17 cellular contexts compared by ENCODE assay signal in genomic region chr20:38789503-38790209, GRCh38. TPM values are rescaled to one million over a fixed set of nuclear protein-coding genes. Genes with fewer than 3 reads are reported as not detected.
DNase-seq lines count a peak whose midpoint lies in the region; ATAC-seq and TF ChIP-seq lines count a peak whose summit lies in the region.
"Had no signal": no experiment of that assay in that cellular context is flagged by ENCODE, and none has a peak within 500 bp of the region (broad histone marks: within the 10 kb centered on the region; RNA-seq: fewer than 3 reads in every experiment).

No MANE protein-coding gene starts in this region.

- ATAC-seq in HCT116 (peak; percentile 70), psoas muscle (no peak), HG03095 (IDR thresholded peaks at IDR 0.05; ENCODE audit: unreplicated experiment) (no peak)
- ATAC-seq in stimulated activated memory B cell treated with anti-CD40 and anti-IgM and Interleukin-4, amounts not matched to agents 10 μg/mL and 1 μg/mL and 100 μg/mL, for 72 hours = no peak
- ATAC-seq: activated T-helper 17 cell treated with anti-CD3 and anti-CD28 coated beads, Interleukin-2, amount 50 U/mL, for 72 hours had no signal

- H3K9me3 Mint-ChIP-seq in stimulated activated memory B cell treated with anti-CD40 and anti-IgM and Interleukin-4, amounts not matched to agents 10 μg/mL and 1 μg/mL and 100 μg/mL, for 72 hours = no peaks in the 10 kb centered on the region
- H3K9me3 Mint-ChIP-seq: activated T-helper 17 cell treated with anti-CD3 and anti-CD28 coated beads, Interleukin-2, amount 50 U/mL, for 72 hours; endodermal cell; naive B cell had no signal

- H3K27me3 Mint-ChIP-seq in stimulated activated memory B cell treated with anti-CD40 and anti-IgM and Interleukin-4, amounts not matched to agents 10 μg/mL and 1 μg/mL and 100 μg/mL, for 72 hours = no peaks in the 10 kb centered on the region
- H3K27me3 Mint-ChIP-seq: activated T-helper 17 cell treated with anti-CD3 and anti-CD28 coated beads, Interleukin-2, amount 50 U/mL, for 72 hours; naive B cell; progenitor cell of endocrine pancreas had no signal

- H3K4me2 ChIP-seq in HCT116 (ENCODE audit: low read length) = peak overlapping the region; percentile 65
- H3K4me2 ChIP-seq: BLaER1 had no signal

- H3K36me3 ChIP-seq in HCT116 (ENCODE audit: control insufficient read depth in 1 of 2, insufficient read depth in 2 of 2, low read length in 2 of 2) = no peaks in the 10 kb centered on the region
- no peaks in the 10 kb centered on the region for H3K36me3 ChIP-seq in psoas muscle (ENCODE audit: insufficient read depth in 1 of 2, low read depth in 1 of 2)
- H3K36me3 ChIP-seq: BLaER1, HAP-1, left lung had no signal

- DNase-seq in AG09309 (ENCODE audit: low read depth) = peak; percentile 14
- DNase-seq in HCT116 (ENCODE audit: low read depth, low spot score) = peak; percentile 63
- peak; percentile 70 for DNase-seq in RWPE1 (ENCODE audit: low spot score)
- DNase-seq in fibroblast of mammary gland (ENCODE audit: low read depth) = peak; percentile 64
- no peak for DNase-seq in GM10248 (ENCODE audit: extremely low spot score)
- DNase-seq in psoas muscle = no peak
- DNase-seq: activated CD4-positive, alpha-beta T cell treated with anti-CD3 and anti-CD28 coated beads, Interleukin-2, amount 50 U/mL, for 48 hours; left lung; T1000 had no signal

- RAD21 ChIA-PET in HCT116 (lab: Charles Lee; ENCODE audit: low non-redundant PET in 1 of 2, low total read pairs in 2 of 2, uncharacterized antibody in 2 of 2, unreplicated experiment in 2 of 2) = interaction anchor here (0.7 to 1.8 kb wide), 3 partner anchors 10 to 131 kb away, joined by 3 to 4 read pairs (median 4); no protein-coding TSS in a partner anchor

- peaks cover 5% of the 10 kb centered on the region for H3K36me3 Mint-ChIP-seq in stimulated activated memory B cell treated with anti-CD40 and anti-IgM and Interleukin-4, amounts not matched to agents 10 μg/mL and 1 μg/mL and 100 μg/mL, for 72 hours
- H3K36me3 Mint-ChIP-seq: naive B cell had no signal

- H3K4me1 ChIP-seq in HCT116 (ENCODE audit: control insufficient read depth in 1 of 2, insufficient read depth in 2 of 2, low read length in 2 of 2) = peaks cover 23 to 43% of the 10 kb centered on the region in 2 experiments
- no peaks in the 10 kb centered on the region for H3K4me1 ChIP-seq in psoas muscle
- H3K4me1 ChIP-seq: BLaER1, HAP-1, left lung had no signal

- H3K4me3 Mint-ChIP-seq in stimulated activated memory B cell treated with anti-CD40 and anti-IgM and Interleukin-4, amounts not matched to agents 10 μg/mL and 1 μg/mL and 100 μg/mL, for 72 hours = no peak overlapping the region
- H3K4me3 Mint-ChIP-seq: activated T-helper 17 cell treated with anti-CD3 and anti-CD28 coated beads, Interleukin-2, amount 50 U/mL, for 72 hours; endodermal cell had no signal

- POLR2A ChIA-PET in HCT116 (lab: Charles Lee) (interaction anchor here (0.6 to 3.6 kb wide), 3 partner anchors 11 to 458 kb away, joined by 3 to 14 read pairs (median 3); no protein-coding TSS in a partner anchor), RWPE1 (lab: Yijun Ruan, JAX; ENCODE audit: low non-redundant PET) (interaction anchor here (0.6 kb wide), 2 partner anchors 29 to 171 kb away, joined by 3 to 9 read pairs; no protein-coding TSS in a partner anchor), GM10248 (lab: Yijun Ruan, JAX) (no interaction called here)

- CTCF ChIA-PET in HCT116 (lab: Charles Lee) = interaction anchor here (0.7 to 1.9 kb wide), 9 partner anchors 10 to 140 kb away, joined by 3 to 8 read pairs (median 5); no protein-coding TSS in a partner anchor
- CTCF ChIA-PET in RWPE1 (lab: Yijun Ruan, JAX) = interaction anchor here (0.6 to 1.8 kb wide), 14 partner anchors 8 to 105 kb away, joined by 3 to 5 read pairs (median 3); no protein-coding TSS in a partner anchor
- CTCF ChIA-PET in GM10248 (lab: Yijun Ruan, JAX) = interaction anchor here (0.7 to 4.7 kb wide), 39 partner anchors 8 to 260 kb away, joined by 3 to 50 read pairs (median 4); partner anchors contain the start of gene PPP1R16B

- TF ChIP-seq RAD21 in HCT116 (IDR thresholded peaks at IDR 0.05; ENCODE audit: low read depth) = no peak

- peak overlapping the region; percentile 90 for H2AFZ ChIP-seq in HCT116 (ENCODE audit: low read depth, low read length, poor library complexity, severe bottlenecking)

- H3K9me3 ChIP-seq in HCT116 (ENCODE audit: control insufficient read depth in 1 of 2, insufficient read depth in 1 of 2, low read depth in 1 of 2, low read length in 2 of 2) = no peaks in the 10 kb centered on the region
- no peaks in the 10 kb centered on the region for H3K9me3 ChIP-seq in psoas muscle
- H3K9me3 ChIP-seq: BLaER1, HAP-1, left lung had no signal

- WGBS in psoas muscle, 3 donors = 71 to 81% (median 72%) methylated on average over 8 of the region's 8 CpGs

- peak overlapping the region; percentile 20 for H3K9ac ChIP-seq in HCT116 (ENCODE audit: low read length)
- H3K9ac ChIP-seq: BLaER1 had no signal

- BruUV-seq in HCT116 (replicated peaks; lab: Mats Ljungman, UMichigan) = no TSS peak

- H3K79me2 ChIP-seq in HCT116 (ENCODE audit: insufficient read depth, low read length) = no peaks in the 10 kb centered on the region

- H3K27ac ChIP-seq in HCT116 (ENCODE audit: low read depth, low read length) (peak overlapping the region; percentile 47), RWPE1 (no peak overlapping the region), psoas muscle (no peak overlapping the region)
- H3K27ac ChIP-seq: BLaER1, left lung had no signal

- H3K9me2 ChIP-seq in HCT116 (ENCODE audit: insufficient read depth) = no peaks in the 10 kb centered on the region

- TF ChIP-seq CTCF in AG09309 (IDR thresholded peaks at IDR 0.05; ENCODE audit: control insufficient read depth, insufficient read depth, low read depth, low read length, missing control alignments) (no peak), HCT116 (IDR thresholded peaks at IDR 0.05 in 2 of 3, conservative IDR thresholded peaks at IDR 0.05 in 1 of 3; ENCODE audit: borderline replicate concordance in 1 of 3, insufficient read depth in 1 of 3, low read depth in 2 of 3, low read length in 2 of 3) (no peak), RWPE1 (conservative IDR thresholded peaks at IDR 0.05; ENCODE audit: low read depth) (no peak), fibroblast of mammary gland (conservative IDR thresholded peaks at IDR 0.05; ENCODE audit: control insufficient read depth, insufficient read depth, low read depth, low read length) (no peak), GM10248 (IDR thresholded peaks at IDR 0.05; ENCODE audit: control extremely low read depth, extremely low read depth, low read depth, missing control alignments) (no peak), psoas muscle (IDR thresholded peaks at IDR 0.05) (no peak)

- intact Hi-C loops in HCT116 (cut with micrococcal nuclease) (loop anchor here (1.0 kb wide), 1 partner anchor 143 kb away; no protein-coding TSS in a partner anchor), psoas muscle (cut with DNase I) (no loop called here)

- TF ChIP-seq POLR2A in HCT116 (IDR thresholded peaks at IDR 0.05; ENCODE audit: borderline replicate concordance, extremely low read depth, insufficient read depth, insufficient read length) = no peak

- no peak overlapping the region for H3K4me3 ChIP-seq in AG09309 (ENCODE audit: control insufficient read depth, low read depth, low read length)
- H3K4me3 ChIP-seq in HCT116 (replicated peaks in 1 of 2; ENCODE audit: low read depth in 1 of 2, low read length in 2 of 2) = peak overlapping the region in 1 of 2 experiments; percentile 24; a peak in 1 of 4 replicates
- H3K4me3 ChIP-seq in fibroblast of mammary gland (ENCODE audit: control insufficient read depth, low read depth, low read length) = no peak overlapping the region
- H3K4me3 ChIP-seq in psoas muscle = no peak overlapping the region
- H3K4me3 ChIP-seq: BLaER1, HAP-1, left lung had no signal

- H3K27ac Mint-ChIP-seq in stimulated activated memory B cell treated with anti-CD40 and anti-IgM and Interleukin-4, amounts not matched to agents 10 μg/mL and 1 μg/mL and 100 μg/mL, for 72 hours = no peak overlapping the region
- H3K27ac Mint-ChIP-seq: endodermal cell, progenitor cell of endocrine pancreas had no signal

- H3K27me3 ChIP-seq in HCT116 (ENCODE audit: insufficient read depth, low read length) = no peaks in the 10 kb centered on the region
- no peaks in the 10 kb centered on the region for H3K27me3 ChIP-seq in psoas muscle (ENCODE audit: insufficient read depth in 3 of 3, low read length in 2 of 3)
- H3K27me3 ChIP-seq: BLaER1 had no signal

- H4K20me1 ChIP-seq in HCT116 (ENCODE audit: insufficient read depth) = no peaks in the 10 kb centered on the region
- H4K20me1 ChIP-seq: BLaER1 had no signal

- H3K4me1 Mint-ChIP-seq in stimulated activated memory B cell treated with anti-CD40 and anti-IgM and Interleukin-4, amounts not matched to agents 10 μg/mL and 1 μg/mL and 100 μg/mL, for 72 hours = peaks cover 8% of the 10 kb centered on the region
- H3K4me1 Mint-ChIP-seq: endodermal cell had no signal

TF ChIP-seq in HCT116, 20 proteins besides CTCF, POLR2A, EP300 and RAD21 (continues in another document):
- TF ChIP-seq CEBPB (IDR thresholded peaks at IDR 0.05; ENCODE audit: low read depth) (no peak), EGR1 (IDR thresholded peaks at IDR 0.05; ENCODE audit: low read depth) (no peak), EZH2 (IDR thresholded peaks at IDR 0.05) (no peak), ZFX (IDR thresholded peaks at IDR 0.05) (no peak), JUND (IDR thresholded peaks at IDR 0.05) (peak; percentile 47), YY1 (IDR thresholded peaks at IDR 0.05; ENCODE audit: extremely low read depth, insufficient replicate concordance, low read depth, low read length) (peak; percentile 16)

RNA-seq across cellular contexts. Expression of gene PPP1R16B, which starts 15.8 kb away (rescaled TPM):
- total RNA-seq in HCT116 (2021; ENCODE audit: unreplicated experiment) (0.52 TPM), psoas muscle (1 to 10 TPM; 2.9 to 5.2 (median 5.1) TPM)
- 0.01 TPM in 1 of 2 replicates, not detected in the other for polyA plus RNA-seq in HCT116 (2012)
- 1 to 10 TPM; 1.6 to 4.1 (median 2.3) TPM for polyA plus RNA-seq in psoas muscle
- total RNA-seq: progenitor cell of endocrine pancreas had no signal

RNA-seq across cellular contexts. Expression of gene ACTR5, which starts 41.4 kb away (rescaled TPM):
- 22.0 TPM for total RNA-seq in HCT116 (2021; ENCODE audit: unreplicated experiment)
- 15.0 and 16.7 TPM in 2 replicates for polyA plus RNA-seq in HCT116 (2012)
- total RNA-seq in psoas muscle = 1 to 10 TPM; 3.8 to 5.3 (median 4.7) TPM
- polyA plus RNA-seq in psoas muscle = 1 to 10 TPM; 5.3 to 9.3 (median 6.8) TPM

Comparison
In these comparisons a context has a peak if more than half of its experiments do, and no peak if none do; other contexts are left out.
1. DNase-seq: peak in AG09309 (single experiment), HCT116 (single experiment), RWPE1 (single experiment) and fibroblast of mammary gland (single experiment); none in GM10248 (single experiment) and psoas muscle (0 of 2).